In genomic region chr3:97999103-97999502, GRCh38 we compare ENCODE assay signal across 39 cellular contexts. TPM values are rescaled to one million over a fixed set of nuclear protein-coding genes. Genes with fewer than 3 reads are reported as not detected.
"Had no signal": no experiment of that assay in that cellular context is flagged by ENCODE, and none has a peak within 500 bp of the region (broad histone marks: within the 10 kb centered on the region; RNA-seq: fewer than 3 reads in every experiment).

No MANE protein-coding gene starts in this region.

- H3K4me3 ChIP-seq: adrenal gland, ascending aorta, body of pancreas, breast epithelium, cardiac muscle cell had no signal

- DNase-seq: activated effector memory CD4-positive, alpha-beta T cell treated with anti-CD3 and anti-CD28 coated beads, Interleukin-2, amount 50 U/mL, for 16 hours; activated gamma-delta T cell; activated gamma-delta T cell treated with Interleukin-2 at 50 U/mL for 16 hours; activated naive CD4-positive, alpha-beta T cell; activated naive CD4-positive, alpha-beta T cell treated with anti-CD3 and anti-CD28 coated beads for 36 hours; activated naive CD4-positive, alpha-beta T cell treated with anti-CD3 and anti-CD28 coated beads, Interleukin-2, amount 10 ng/mL, durations not matched to agents 7 days and 5 days; activated naive CD4-positive, alpha-beta T cell treated with anti-CD3 and anti-CD28 coated beads, Interleukin-2, amount 50 U/mL, for 16 hours; activated naive CD4-positive, alpha-beta T cell treated with Interleukin-2 at 50 U/mL for 16 hours; activated naive CD8-positive, alpha-beta T cell treated with anti-CD3 and anti-CD28 coated beads for 36 hours; activated naive CD8-positive, alpha-beta T cell treated with anti-CD3 and anti-CD28 coated beads, Interleukin-2, amount 10 ng/mL, durations not matched to agents 7 days and 5 days; activated naive CD8-positive, alpha-beta T cell treated with anti-CD3 and anti-CD28 coated beads, Interleukin-2, amount 50 U/mL, for 24 hours; activated T-cell treated with anti-CD3 and anti-CD28 coated beads, Interleukin-2, amount 50 U/mL, for 24 hours; activated T-cell treated with anti-CD3 and anti-CD28 coated beads, Interleukin-2, amount 50 U/mL, for 4 hours; activated T-cell treated with anti-CD3 and anti-CD28 coated beads, Interleukin-2, amount 50 U/mL, for 48 hours; activated T-cell treated with anti-CD3 and anti-CD28 coated beads, Interleukin-2, amount 50 U/mL, for 72 hours; adrenal gland; amniotic stem cell; amygdala; anterior cingulate cortex; aorta; body of pancreas; brain microvascular endothelial cell; caudate nucleus; central memory CD4-positive, alpha-beta T cell; cerebellar nuclear complex had no signal

- H3K27ac ChIP-seq: adrenal gland, ascending aorta, body of pancreas, brain microvascular endothelial cell, breast epithelium, cardiac muscle cell had no signal

- ATAC-seq: activated naive CD4-positive, alpha-beta T cell treated with anti-CD3 and anti-CD28 coated beads, Interleukin-2, amount 50 U/mL, for 72 hours; activated naive CD8-positive, alpha-beta T cell treated with anti-CD3 and anti-CD28 coated beads, Interleukin-2, amount 50 U/mL, for 24 hours; activated T-cell treated with anti-CD3 and anti-CD28 coated beads, Interleukin-2, amount 50 U/mL, for 4 hours; activated T-cell treated with anti-CD3 and anti-CD28 coated beads, Interleukin-2, amount 50 U/mL, for 72 hours; activated T-helper 17 cell treated with anti-CD3 and anti-CD28 coated beads, Interleukin-2, amount 50 U/mL, for 72 hours; body of pancreas had no signal

- H3K4me1 ChIP-seq: adrenal gland, ascending aorta, breast epithelium had no signal

- H3K27me3 ChIP-seq: adrenal gland, ascending aorta, body of pancreas, brain microvascular endothelial cell, breast epithelium, cardiac muscle cell had no signal

- FAIRE-seq: astrocyte, bronchial epithelial cell, colon had no signal

- H3K9me3 ChIP-seq: adrenal gland, ascending aorta, body of pancreas, breast epithelium had no signal

- H3K36me3 ChIP-seq: adrenal gland, ascending aorta, brain microvascular endothelial cell, breast epithelium, cardiac muscle cell had no signal

RNA-seq across cellular contexts. Expression of gene GABRR3, which starts 36.0 kb away (rescaled TPM):
- total RNA-seq: activated naive CD4-positive, alpha-beta T cell treated with anti-CD3 and anti-CD28 coated beads for 36 hours; activated naive CD4-positive, alpha-beta T cell treated with anti-CD3 and anti-CD28 coated beads, Interleukin-2, amount 50 U/mL, for 72 hours; activated naive CD8-positive, alpha-beta T cell treated with anti-CD3 and anti-CD28 coated beads for 36 hours; activated naive CD8-positive, alpha-beta T cell treated with anti-CD3 and anti-CD28 coated beads, Interleukin-2, amount 10 ng/mL, durations not matched to agents 7 days and 5 days; activated T-cell treated with anti-CD3 and anti-CD28 coated beads, Interleukin-2, amount 50 U/mL, for 4 hours; activated T-cell treated with anti-CD3 and anti-CD28 coated beads, Interleukin-2, amount 50 U/mL, for 72 hours; activated T-helper 1 cell treated with anti-CD3 and anti-CD28 coated beads, Interleukin-12 subunit alpha, Interleukin-12 subunit beta, Interleukin-2, Interleukin-4 antibody, amounts not matched to agents 30 ng/mL and 10 ng/mL and 1 ng/mL, durations not matched to agents 14 hours and 24 hours and 36 hours; activated T-helper 17 cell treated with anti-CD3 and anti-CD28 coated beads, Interleukin-2, amount 50 U/mL, for 72 hours; activated T-helper 2 cell treated with anti-CD3 and anti-CD28 coated beads, Interferon-gamma antibody, Interleukin-2, Interleukin-4, amounts not matched to agents 10 μg/mL and 5 μg/mL and 100 μg/mL, durations not matched to agents 14 hours and 24 hours and 36 hours; aorta; ascending aorta; astrocyte; body of pancreas; breast epithelium; bronchial epithelial cell; cardiac muscle cell; cardiac septum; cerebellum; chondrocyte had no signal
- polyA plus RNA-seq: adipose tissue, adrenal gland, aorta, cardiac muscle cell had no signal
